In genomic region chr10:35126530-35127288, GRCh38 we compare ENCODE assay signal across 1 cellular context.
A peak's percentile ranks its signal among the peaks of the same experiment; 100 is the strongest.
TF ChIP-seq lines count a peak whose summit lies in the region.

CREM (plus strand) TSS chr10:35126846; CDS start chr10:35137836, 10,990 bp downstream.

TF ChIP-seq in K562, 482 proteins besides CTCF, POLR2A, EP300 and RAD21 (continued from another document and continues in another):
- TF ChIP-seq, protein P1, sequence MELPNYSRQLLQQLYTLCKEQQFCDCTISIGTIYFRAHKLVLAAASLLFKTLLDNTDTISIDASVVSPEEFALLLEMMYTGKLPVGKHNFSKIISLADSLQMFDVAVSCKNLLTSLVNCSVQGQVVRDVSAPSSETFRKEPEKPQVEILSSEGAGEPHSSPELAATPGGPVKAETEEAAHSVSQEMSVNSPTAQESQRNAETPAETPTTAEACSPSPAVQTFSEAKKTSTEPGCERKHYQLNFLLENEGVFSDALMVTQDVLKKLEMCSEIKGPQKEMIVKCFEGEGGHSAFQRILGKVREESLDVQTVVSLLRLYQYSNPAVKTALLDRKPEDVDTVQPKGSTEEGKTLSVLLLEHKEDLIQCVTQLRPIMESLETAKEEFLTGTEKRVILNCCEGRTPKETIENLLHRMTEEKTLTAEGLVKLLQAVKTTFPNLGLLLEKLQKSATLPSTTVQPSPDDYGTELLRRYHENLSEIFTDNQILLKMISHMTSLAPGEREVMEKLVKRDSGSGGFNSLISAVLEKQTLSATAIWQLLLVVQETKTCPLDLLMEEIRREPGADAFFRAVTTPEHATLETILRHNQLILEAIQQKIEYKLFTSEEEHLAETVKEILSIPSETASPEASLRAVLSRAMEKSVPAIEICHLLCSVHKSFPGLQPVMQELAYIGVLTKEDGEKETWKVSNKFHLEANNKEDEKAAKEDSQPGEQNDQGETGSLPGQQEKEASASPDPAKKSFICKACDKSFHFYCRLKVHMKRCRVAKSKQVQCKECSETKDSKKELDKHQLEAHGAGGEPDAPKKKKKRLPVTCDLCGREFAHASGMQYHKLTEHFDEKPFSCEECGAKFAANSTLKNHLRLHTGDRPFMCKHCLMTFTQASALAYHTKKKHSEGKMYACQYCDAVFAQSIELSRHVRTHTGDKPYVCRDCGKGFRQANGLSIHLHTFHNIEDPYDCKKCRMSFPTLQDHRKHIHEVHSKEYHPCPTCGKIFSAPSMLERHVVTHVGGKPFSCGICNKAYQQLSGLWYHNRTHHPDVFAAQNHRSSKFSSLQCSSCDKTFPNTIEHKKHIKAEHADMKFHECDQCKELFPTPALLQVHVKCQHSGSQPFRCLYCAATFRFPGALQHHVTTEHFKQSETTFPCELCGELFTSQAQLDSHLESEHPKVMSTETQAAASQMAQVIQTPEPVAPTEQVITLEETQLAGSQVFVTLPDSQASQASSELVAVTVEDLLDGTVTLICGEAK (IDR thresholded peaks at IDR 0.05): peak; percentile 85
- TF ChIP-seq, protein P1 (CRISPR knock-in tag; IDR thresholded peaks at IDR 0.05): no peak
- peak; percentile 87 for TF ChIP-seq ZBTB12 (CRISPR knock-in tag; IDR thresholded peaks at IDR 0.05)
- peak; percentile 64; the same call in 1 of the 2 replicates for TF ChIP-seq TOE1 (IDR thresholded peaks at IDR 0.05; ENCODE audit: borderline replicate concordance)
- no peak for TF ChIP-seq TOE1 (CRISPR knock-in tag; IDR thresholded peaks at IDR 0.05; ENCODE audit: borderline replicate concordance, low read depth)
- TF ChIP-seq HDGF (IDR thresholded peaks at IDR 0.05): no peak
- TF ChIP-seq YY1 (IDR thresholded peaks at IDR 0.05; ENCODE audit: borderline replicate concordance in 1 of 3, control insufficient read depth in 1 of 3, extremely low read depth in 1 of 3, insufficient read depth in 3 of 3, insufficient read length in 1 of 3, insufficient replicate concordance in 2 of 3, low read depth in 1 of 3, low read length in 2 of 3): peak in 2 of 3 experiments; percentile 30 to 39
- peak; percentile 2; the same call in 1 of the 2 replicates for TF ChIP-seq TEAD4 (IDR thresholded peaks at IDR 0.05; ENCODE audit: low read length)
- no peak for TF ChIP-seq TEAD4 (CRISPR knock-in tag; IDR thresholded peaks at IDR 0.05; ENCODE audit: borderline replicate concordance)
- peak; percentile 83 for TF ChIP-seq ZNF766 (CRISPR knock-in tag; conservative IDR thresholded peaks at IDR 0.05)
- no peak; a peak in 1 of 4 replicates for TF ChIP-seq SIX5 (IDR thresholded peaks at IDR 0.05; ENCODE audit: borderline replicate concordance in 1 of 2, insufficient read depth in 1 of 2, low read depth in 1 of 2, low read length in 2 of 2)
- TF ChIP-seq PHF20 (IDR thresholded peaks at IDR 0.05; ENCODE audit: partially characterized antibody): peak; percentile 25
- peak; percentile 44; the same call in 1 of the 2 replicates for TF ChIP-seq PHF21A (IDR thresholded peaks at IDR 0.05; ENCODE audit: borderline replicate concordance, low read depth)
- TF ChIP-seq, protein P2, sequence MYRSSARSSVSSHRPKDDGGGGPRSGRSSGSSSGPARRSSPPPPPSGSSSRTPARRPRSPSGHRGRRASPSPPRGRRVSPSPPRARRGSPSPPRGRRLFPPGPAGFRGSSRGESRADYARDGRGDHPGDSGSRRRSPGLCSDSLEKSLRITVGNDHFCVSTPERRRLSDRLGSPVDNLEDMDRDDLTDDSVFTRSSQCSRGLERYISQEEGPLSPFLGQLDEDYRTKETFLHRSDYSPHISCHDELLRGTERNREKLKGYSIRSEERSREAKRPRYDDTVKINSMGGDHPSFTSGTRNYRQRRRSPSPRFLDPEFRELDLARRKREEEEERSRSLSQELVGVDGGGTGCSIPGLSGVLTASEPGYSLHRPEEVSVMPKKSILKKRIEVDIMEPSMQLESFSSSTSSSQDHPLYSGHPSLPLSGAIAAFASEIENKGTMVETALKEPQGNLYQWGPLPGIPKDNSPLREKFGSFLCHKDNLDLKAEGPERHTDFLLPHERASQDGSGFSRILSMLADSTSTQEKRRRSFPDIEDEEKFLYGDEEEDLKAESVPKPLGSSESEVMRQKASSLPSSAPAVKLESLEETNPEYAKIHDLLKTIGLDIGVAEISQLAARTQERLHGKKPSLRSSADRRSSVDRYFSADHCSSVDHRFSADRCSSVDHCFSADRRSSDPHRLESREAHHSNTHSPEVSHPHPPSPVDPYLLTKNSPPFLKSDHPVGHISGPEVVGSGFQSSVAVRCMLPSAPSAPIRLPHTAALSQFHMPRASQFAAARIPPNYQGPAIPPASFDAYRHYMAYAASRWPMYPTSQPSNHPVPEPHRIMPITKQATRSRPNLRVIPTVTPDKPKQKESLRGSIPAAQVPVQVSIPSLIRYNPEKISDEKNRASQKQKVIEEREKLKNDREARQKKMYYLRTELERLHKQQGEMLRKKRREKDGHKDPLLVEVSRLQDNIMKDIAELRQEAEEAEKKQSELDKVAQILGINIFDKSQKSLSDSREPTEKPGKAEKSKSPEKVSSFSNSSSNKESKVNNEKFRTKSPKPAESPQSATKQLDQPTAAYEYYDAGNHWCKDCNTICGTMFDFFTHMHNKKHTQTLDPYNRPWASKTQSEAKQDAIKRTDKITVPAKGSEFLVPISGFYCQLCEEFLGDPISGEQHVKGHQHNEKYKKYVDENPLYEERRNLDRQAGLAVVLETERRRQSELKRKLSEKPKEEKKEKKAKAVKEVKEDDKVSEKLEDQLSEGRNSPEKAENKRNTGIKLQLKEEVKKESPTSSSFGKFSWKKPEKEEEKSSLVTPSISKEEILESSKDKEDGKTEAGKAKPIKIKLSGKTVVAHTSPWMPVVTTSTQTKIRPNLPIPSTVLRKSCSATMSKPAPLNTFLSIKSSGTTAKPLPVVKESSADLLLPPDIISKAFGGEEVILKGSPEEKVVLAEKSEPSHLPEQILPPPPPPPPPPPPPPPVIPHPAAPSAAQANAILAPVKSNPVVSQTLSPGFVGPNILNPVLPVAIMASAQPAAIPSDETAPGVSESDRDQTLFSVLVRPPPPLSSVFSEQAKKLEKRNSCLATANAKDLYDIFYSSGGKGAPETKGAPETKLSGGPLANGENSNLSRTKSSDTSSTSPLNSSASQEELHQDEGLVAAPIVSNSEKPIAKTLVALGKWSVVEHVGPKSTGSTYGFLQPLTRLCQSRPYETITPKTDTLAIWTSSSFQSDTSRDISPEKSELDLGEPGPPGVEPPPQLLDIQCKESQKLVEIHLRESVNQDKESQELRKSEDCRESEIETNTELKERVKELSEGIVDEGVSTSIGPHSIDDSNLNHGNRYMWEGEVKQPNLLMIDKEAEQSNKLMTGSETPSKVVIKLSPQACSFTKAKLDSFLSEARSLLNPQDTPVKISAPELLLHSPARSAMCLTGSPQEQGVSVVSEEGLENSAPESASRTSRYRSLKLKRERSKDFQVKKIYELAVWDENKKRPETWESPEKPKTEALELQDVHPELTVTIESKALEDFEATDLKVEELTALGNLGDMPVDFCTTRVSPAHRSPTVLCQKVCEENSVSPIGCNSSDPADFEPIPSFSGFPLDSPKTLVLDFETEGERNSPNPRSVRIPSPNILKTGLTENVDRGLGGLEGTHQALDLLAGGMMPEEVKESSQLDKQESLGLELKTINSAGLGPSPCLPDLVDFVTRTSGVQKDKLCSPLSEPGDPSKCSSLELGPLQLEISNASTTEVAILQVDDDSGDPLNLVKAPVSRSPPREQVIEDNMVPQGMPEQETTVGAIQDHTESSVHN (IDR thresholded peaks at IDR 0.05; ENCODE audit: borderline replicate concordance in 1 of 2, low read depth in 1 of 2): no peak
- no peak; the same call in 1 of the 2 replicates for TF ChIP-seq ZNF592 (IDR thresholded peaks at IDR 0.05)
- TF ChIP-seq NFE2L1 (tag; IDR thresholded peaks at IDR 0.05; ENCODE audit: borderline replicate concordance, low read depth): no peak
- no peak for TF ChIP-seq CHD4 (IDR thresholded peaks at IDR 0.05; ENCODE audit: insufficient read depth, insufficient replicate concordance, low read depth, low read length, poor library complexity, severe bottlenecking)
- TF ChIP-seq DLX4 (CRISPR knock-in tag; IDR thresholded peaks at IDR 0.05): no peak
- TF ChIP-seq, protein P3, sequence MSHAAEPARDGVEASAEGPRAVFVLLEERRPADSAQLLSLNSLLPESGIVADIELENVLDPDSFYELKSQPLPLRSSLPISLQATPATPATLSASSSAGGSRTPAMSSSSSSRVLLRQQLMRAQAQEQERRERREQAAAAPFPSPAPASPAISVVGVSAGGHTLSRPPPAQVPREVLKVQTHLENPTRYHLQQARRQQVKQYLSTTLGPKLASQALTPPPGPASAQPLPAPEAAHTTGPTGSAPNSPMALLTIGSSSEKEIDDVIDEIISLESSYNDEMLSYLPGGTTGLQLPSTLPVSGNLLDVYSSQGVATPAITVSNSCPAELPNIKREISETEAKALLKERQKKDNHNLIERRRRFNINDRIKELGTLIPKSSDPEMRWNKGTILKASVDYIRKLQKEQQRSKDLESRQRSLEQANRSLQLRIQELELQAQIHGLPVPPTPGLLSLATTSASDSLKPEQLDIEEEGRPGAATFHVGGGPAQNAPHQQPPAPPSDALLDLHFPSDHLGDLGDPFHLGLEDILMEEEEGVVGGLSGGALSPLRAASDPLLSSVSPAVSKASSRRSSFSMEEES (CRISPR knock-in tag; IDR thresholded peaks at IDR 0.05): no peak
- TF ChIP-seq ZNF561 (CRISPR knock-in tag; conservative IDR thresholded peaks at IDR 0.05): no peak
- no peak for TF ChIP-seq FOXM1 (IDR thresholded peaks at IDR 0.05; ENCODE audit: low read depth)
- TF ChIP-seq FOXM1 (CRISPR knock-in tag; IDR thresholded peaks at IDR 0.05; ENCODE audit: low read depth): no peak
- TF ChIP-seq BCOR (IDR thresholded peaks at IDR 0.05): 0 out of 2 replicates have a peak, but pooled peaks have one; percentile 14
- no peak for TF ChIP-seq EWSR1 (IDR thresholded peaks at IDR 0.05; ENCODE audit: borderline replicate concordance, low read depth, partially characterized antibody)
- TF ChIP-seq ZBTB17 (CRISPR knock-in tag; IDR thresholded peaks at IDR 0.05): no peak
